Comparison of ENCODE assay signal across 8 cellular contexts in the genomic region with DNA sequence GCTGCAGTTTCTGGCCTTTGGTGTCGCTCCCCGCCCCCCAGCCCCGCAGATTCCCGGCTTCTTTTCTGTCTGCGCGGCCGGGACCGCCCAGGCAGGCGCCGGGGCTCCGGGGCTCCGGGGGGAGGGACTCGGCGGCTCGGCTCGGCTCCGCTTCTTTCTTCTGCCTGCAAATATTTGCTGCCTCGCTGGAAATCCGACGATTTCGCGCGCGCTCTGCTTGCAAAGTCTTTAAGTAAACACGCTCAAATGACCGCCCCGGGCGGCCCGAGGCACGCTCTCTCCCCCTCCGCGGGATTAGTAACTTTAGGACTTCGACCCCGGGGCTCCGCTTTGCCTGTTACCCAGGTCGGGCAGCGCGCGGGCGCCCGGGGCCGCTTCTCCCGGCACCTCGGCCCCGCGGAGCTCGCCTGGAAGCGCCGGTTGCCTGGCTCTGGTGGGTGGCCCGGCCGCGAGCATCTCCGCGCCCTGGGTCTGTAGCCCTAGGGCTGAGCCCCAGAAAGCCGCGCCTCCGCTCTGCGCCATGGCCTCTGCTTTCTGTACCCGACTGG. TPM values are rescaled to one million over a fixed set of nuclear protein-coding genes. Genes with fewer than 3 reads are reported as not detected.
DNase-seq lines count a peak whose midpoint lies in the region; ATAC-seq and TF ChIP-seq lines count a peak whose summit lies in the region.

No MANE protein-coding gene starts in this region.

- 0 out of 2 replicates have a peak, but pooled peaks cover 4% of the 10 kb centered on the region for H3K36me3 Mint-ChIP-seq in HFFc6 (ENCODE audit: low read depth)

- H3K4me3 Mint-ChIP-seq in HFFc6 = peak overlapping the region; percentile 61; the same call in 1 of the 2 replicates

- CTCF ChIA-PET in mammary epithelial cell (lab: Charles Lee; ENCODE audit: low non-redundant PET) = no interaction called here

- H3K36me3 ChIP-seq in ACC112 (ENCODE audit: insufficient read depth, low read length) (no peaks in the 10 kb centered on the region), mammary epithelial cell (ENCODE audit: insufficient read depth, low read length) (no peaks in the 10 kb centered on the region)

- no TSS peak for BruUV-seq in mammary epithelial cell (replicated peaks; lab: Mats Ljungman, UMichigan)

- H3K27me3 Mint-ChIP-seq in HFFc6 (ENCODE audit: insufficient read depth) = peaks cover 55% of the 10 kb centered on the region

- TF ChIP-seq CTCF in HFFc6 (IDR thresholded peaks at IDR 0.05) (no peak), mammary epithelial cell (conservative IDR thresholded peaks at IDR 0.05 in 1 of 2, IDR thresholded peaks at IDR 0.05 in 1 of 2; ENCODE audit: extremely low read depth in 1 of 2, insufficient read depth in 1 of 2, low read depth in 1 of 2, low read length in 2 of 2) (no peak)

- intact Hi-C loops in mammary epithelial cell (cut with micrococcal nuclease) = loop anchor here (5.0 to 10.0 kb wide), 11 partner anchors 284 to 1252 kb away; no protein-coding TSS in a partner anchor

- H2AFZ ChIP-seq in ACC112 (ENCODE audit: low read length, unreplicated experiment) = peak overlapping the region; percentile 46
- peak overlapping the region; percentile 92 for H2AFZ ChIP-seq in mammary epithelial cell (ENCODE audit: low read depth, low read length)

- H3K9me3 ChIP-seq in mammary epithelial cell (replicated peaks; ENCODE audit: insufficient read depth, low read length) = no peaks in the 10 kb centered on the region

- H3K4me1 ChIP-seq in ACC112 (ENCODE audit: control insufficient read depth, insufficient read depth, low read length, unreplicated experiment) (no peaks in the 10 kb centered on the region), mammary epithelial cell (ENCODE audit: insufficient read depth, low read length) (peaks cover 37% of the 10 kb centered on the region)

- H4K20me1 ChIP-seq in mammary epithelial cell (ENCODE audit: insufficient read depth, low read length) = no peaks in the 10 kb centered on the region

- H3K4me1 Mint-ChIP-seq in HFFc6 (ENCODE audit: low read depth) = peaks cover 28% of the 10 kb centered on the region

- H3K27me3 ChIP-seq in ACC112 (ENCODE audit: insufficient read depth, low read length) = peaks cover 98% of the 10 kb centered on the region
- H3K27me3 ChIP-seq in mammary epithelial cell (ENCODE audit: insufficient read depth, low read length) = no peaks in the 10 kb centered on the region

- H3K4me3 ChIP-seq in ACC112 (ENCODE audit: low read depth, low read length) = peak overlapping the region; percentile 20
- peak overlapping the region; percentile 46 to 57 (median 48) for H3K4me3 ChIP-seq in mammary epithelial cell (replicated peaks in 1 of 3; ENCODE audit: insufficient read depth in 1 of 3, low read depth in 2 of 3, low read length in 3 of 3)

- no peak for ATAC-seq in HG02970 (IDR thresholded peaks at IDR 0.05; ENCODE audit: low FRiP score, unreplicated experiment)

- H3K9ac ChIP-seq in mammary epithelial cell (ENCODE audit: insufficient read depth, low read length) = no peak overlapping the region

- H3K4me2 ChIP-seq in mammary epithelial cell (ENCODE audit: insufficient read depth, low read depth, low read length) = peak overlapping the region; percentile 84

- H3K27ac ChIP-seq in ACC112 (ENCODE audit: low read depth, low read length) = no peak overlapping the region
- H3K27ac ChIP-seq in mammary epithelial cell (ENCODE audit: insufficient read depth, low read depth, low read length) = peak overlapping the region; percentile 13

- dilution Hi-C loops in mammary epithelial cell (cut with HindIII; ENCODE audit: low sequenced_read_pairs) = no loop called here

- H3K79me2 ChIP-seq in ACC112 (ENCODE audit: control insufficient read depth, insufficient read depth, low read length, unreplicated experiment) = no peaks in the 10 kb centered on the region
- H3K79me2 ChIP-seq in mammary epithelial cell (ENCODE audit: insufficient read depth, low read length) = peaks cover 15% of the 10 kb centered on the region

- in situ Hi-C loops in mammary epithelial cell (cut with MboI; ENCODE audit: low sequenced_read_pairs in 2 of 2) = loop anchor here in 1 of 2 donors (5.0 to 10.0 kb wide), 2 partner anchors 544 to 822 kb away; no protein-coding TSS in a partner anchor

- H3K27ac Mint-ChIP-seq in HFFc6 = no peak overlapping the region

- no peaks in the 10 kb centered on the region; the same call in 1 of the 2 replicates for H3K9me3 Mint-ChIP-seq in HFFc6

- DNase-seq in HFFc6 = no peak
- DNase-seq in mammary epithelial cell = peak; percentile 65
- DNase-seq in mesenteric fat pad (ENCODE audit: low spot score) = peak; percentile 89
- no peak for DNase-seq in SKM-1 treated with dmso at 0.1 percent for 144 hours (lab: John Stamatoyannopoulos, UW; ENCODE audit: unreplicated experiment)
- no peak for DNase-seq in Ammon's horn (ENCODE audit: low spot score)
- no peak for DNase-seq in NAMALWA (ENCODE audit: low spot score)

- 10% methylated on average over 26 of the region's 59 CpGs for WGBS in mammary epithelial cell (ENCODE audit: low coverage, missing lambda C conversion rate)

RNA-seq across cellular contexts. Expression of gene GATA3, which starts 3.9 kb away (rescaled TPM):
- under 1 TPM in 4 of 6 experiments, not detected in 2; 0.07 to 0.43 (median 0.16) TPM for total RNA-seq in HFFc6 (2021; fragmentation: NEBNext Ultra II Directional; extraction: Animal tissue kit (Norgen Biotek cat#: 25700))
- 10 to 100 TPM in 1 of 2 donors, 1 to 10 TPM in 1; 7.7 to 20.6 TPM for total RNA-seq in mammary epithelial cell
- polyA plus RNA-seq in mammary epithelial cell = 5.3 TPM
- polyA minus RNA-seq in mammary epithelial cell = 4.7 TPM
- total RNA-seq in mesenteric fat pad = 5.5 TPM

Comparison
In these comparisons a context has a peak if more than half of its experiments do, and no peak if none do; other contexts are left out.
1. DNase-seq: peak in mammary epithelial cell (single experiment) and mesenteric fat pad (single experiment); none in HFFc6 (single experiment), SKM-1 treated with dmso at 0.1 percent for 144 hours (single experiment), Ammon's horn (single experiment) and NAMALWA (single experiment).